In genomic region chr1:84709175-84709574, GRCh38 we compare ENCODE assay signal across 23 cellular contexts. TPM values are rescaled to one million over a fixed set of nuclear protein-coding genes. Genes with fewer than 3 reads are reported as not detected.
DNase-seq lines count a peak whose midpoint lies in the region; ATAC-seq, FAIRE-seq and TF ChIP-seq lines count a peak whose summit lies in the region.
"Had no signal": no experiment of that assay in that cellular context is flagged by ENCODE, and none has a peak within 500 bp of the region (broad histone marks: within the 10 kb centered on the region; RNA-seq: fewer than 3 reads in every experiment).

No MANE protein-coding gene starts in this region.

- DNase-seq in D721Med (ENCODE audit: insufficient read length, low spot score) (no peak), K562 (ENCODE audit: extremely low read depth in 1 of 4, low spot score in 3 of 4) (peak in 1 of 4 experiments; percentile 54), H1 (ENCODE audit: low read depth in 1 of 2, low spot score in 2 of 2) (no peak), keratinocyte (ENCODE audit: low read depth, low spot score) (no peak), tibial nerve (ENCODE audit: low spot score in 2 of 2) (no peak), NCI-H774 (lab: John Stamatoyannopoulos, UW) (no peak), frontal cortex (ENCODE audit: low spot score in 2 of 2) (no peak)
- DNase-seq in CD8-positive, alpha-beta memory T cell = no peak
- DNase-seq: AML-193; CD4-positive, alpha-beta T cell; CD8-positive, alpha-beta T cell; COR-L47; DND-41; EL; GDM1 had no signal

- no peak overlapping the region for H3K4me3 Mint-ChIP-seq in CD8-positive, alpha-beta memory T cell
- H3K4me3 Mint-ChIP-seq: B cell; CD4-positive, alpha-beta T cell; CD8-positive, alpha-beta T cell had no signal

- H3K27ac Mint-ChIP-seq in CD8-positive, alpha-beta memory T cell = no peak overlapping the region
- H3K27ac Mint-ChIP-seq: B cell; CD4-positive, alpha-beta T cell; CD8-positive, alpha-beta T cell had no signal

- peak overlapping the region; percentile 20; the same call in 1 of the 2 replicates for H2AFZ ChIP-seq in K562 (ENCODE audit: low read depth, low read length)
- no peak overlapping the region for H2AFZ ChIP-seq in H1 (ENCODE audit: low read length)
- no peak overlapping the region for H2AFZ ChIP-seq in keratinocyte (ENCODE audit: control insufficient read depth, low read length)

- H4K8ac ChIP-seq in H1 (ENCODE audit: extremely low read depth, insufficient read depth, low read length) = no peak overlapping the region

- no peak for TF ChIP-seq RAD21 in K562 (CRISPR knock-in tag; conservative IDR thresholded peaks at IDR 0.05 in 1 of 2, IDR thresholded peaks at IDR 0.05 in 1 of 2)
- TF ChIP-seq RAD21 in H1 (IDR thresholded peaks at IDR 0.05 in 1 of 2, conservative IDR thresholded peaks at IDR 0.05 in 1 of 2; ENCODE audit: low read depth in 2 of 2, low read length in 2 of 2) = no peak

- peaks cover 0 to 13% of the 10 kb centered on the region in 2 donors for H3K27me3 Mint-ChIP-seq in CD8-positive, alpha-beta memory T cell
- H3K27me3 Mint-ChIP-seq: CD4-positive, alpha-beta T cell had no signal

- H3K36me3 ChIP-seq in K562 (ENCODE audit: control insufficient read depth, insufficient read depth, low read length) = no peaks in the 10 kb centered on the region
- no peaks in the 10 kb centered on the region for H3K36me3 ChIP-seq in H1 (ENCODE audit: control insufficient read depth in 2 of 4, insufficient read depth in 4 of 4, low read length in 3 of 4)
- H3K36me3 ChIP-seq in keratinocyte (ENCODE audit: control insufficient read depth in 2 of 2, extremely low read depth in 1 of 2, insufficient read depth in 2 of 2, low read length in 2 of 2) = no peaks in the 10 kb centered on the region
- H3K36me3 ChIP-seq in tibial nerve = no peaks in the 10 kb centered on the region
- no peaks in the 10 kb centered on the region for H3K36me3 ChIP-seq in CD8-positive, alpha-beta memory T cell (ENCODE audit: insufficient read depth, low read length)
- H3K36me3 ChIP-seq: BLaER1 treated with 17β-estradiol and CSF1 and Interleukin-3, amounts not matched to agents 10 nM and 100 nM had no signal

- H3K4me3 ChIP-seq in K562 = no peak overlapping the region
- no peak overlapping the region for H3K4me3 ChIP-seq in H1 (ENCODE audit: extremely low read depth in 1 of 4, insufficient read depth in 2 of 4, low read depth in 3 of 4, low read length in 4 of 4)
- no peak overlapping the region for H3K4me3 ChIP-seq in keratinocyte (ENCODE audit: control insufficient read depth in 2 of 3, extremely low read depth in 1 of 3, insufficient read depth in 2 of 3, low read depth in 1 of 3, low read length in 3 of 3)
- no peak overlapping the region for H3K4me3 ChIP-seq in tibial nerve
- H3K4me3 ChIP-seq in CD8-positive, alpha-beta memory T cell (ENCODE audit: low read length) = no peak overlapping the region
- H3K4me3 ChIP-seq: A549; BLaER1 treated with 17β-estradiol and CSF1 and Interleukin-3, amounts not matched to agents 10 nM and 100 nM; GM12878 had no signal

- H4K5ac ChIP-seq in H1 (ENCODE audit: insufficient read length, low read depth, low read length) = no peak overlapping the region

- H3K4me2 ChIP-seq in K562 (ENCODE audit: insufficient read depth, low read length) (no peak overlapping the region; the same call in 1 of the 2 replicates), H1 (ENCODE audit: insufficient read depth in 1 of 2, low read depth in 2 of 2, low read length in 2 of 2) (no peak overlapping the region), keratinocyte (ENCODE audit: control insufficient read depth, extremely low read depth, insufficient read depth, low read depth, low read length) (no peak overlapping the region)
- H3K4me2 ChIP-seq: A549; BLaER1 treated with 17β-estradiol and CSF1 and Interleukin-3, amounts not matched to agents 10 nM and 100 nM had no signal

- no peak overlapping the region for H4K91ac ChIP-seq in H1 (replicated peaks; ENCODE audit: insufficient read length, low read length)

- CTCF ChIA-PET in K562 (lab: Yijun Ruan, JAX; ENCODE audit: low intra/inter-chr PET ratio) = no interaction called here
- CTCF ChIA-PET in H1 (lab: Charles Lee; ENCODE audit: partially characterized antibody) = interaction anchor here (1.2 to 1.7 kb wide), 2 partner anchors 10 to 15 kb away, joined by 3 to 8 read pairs; no protein-coding TSS in a partner anchor
- CTCF ChIA-PET in CD8-positive, alpha-beta memory T cell (lab: Charles Lee) = no interaction called here

- POLR2A ChIA-PET in K562 (lab: Yijun Ruan, JAX) = interaction anchor here (0.9 kb wide), 1 partner anchor 11 kb away, joined by 3 read pairs; no protein-coding TSS in a partner anchor
- POLR2A ChIA-PET in H1 (lab: Charles Lee; ENCODE audit: partially characterized antibody) = no interaction called here
- POLR2A ChIA-PET in CD8-positive, alpha-beta memory T cell (lab: Charles Lee) = no interaction called here

- H4K20me1 ChIP-seq in K562 (replicated peaks; ENCODE audit: control insufficient read depth, insufficient read depth, low read length) (no peaks in the 10 kb centered on the region), H1 (replicated peaks in 1 of 2; ENCODE audit: control insufficient read depth in 1 of 2, insufficient read depth in 2 of 2, low read length in 2 of 2) (no peaks in the 10 kb centered on the region), keratinocyte (ENCODE audit: control insufficient read depth, extremely low read depth, insufficient read depth, low read length) (no peaks in the 10 kb centered on the region)
- H4K20me1 ChIP-seq: BLaER1 treated with 17β-estradiol and CSF1 and Interleukin-3, amounts not matched to agents 10 nM and 100 nM had no signal

- TF ChIP-seq POLR2A in K562 (conservative IDR thresholded peaks at IDR 0.05) (no peak), H1 (IDR thresholded peaks at IDR 0.05; ENCODE audit: control extremely low read depth in 1 of 2, low read depth in 2 of 2, low read length in 2 of 2) (no peak), tibial nerve (IDR thresholded peaks at IDR 0.05) (no peak)

- peaks cover 0 to 3% (median 0%) of the 10 kb centered on the region in 3 donors for H3K36me3 Mint-ChIP-seq in CD8-positive, alpha-beta memory T cell
- H3K36me3 Mint-ChIP-seq: CD8-positive, alpha-beta T cell had no signal

- H2BK120ac ChIP-seq in H1 (replicated peaks; ENCODE audit: low read depth, low read length) = no peak overlapping the region

- no peak overlapping the region for H3K4ac ChIP-seq in H1 (replicated peaks; ENCODE audit: insufficient read length, low read depth, low read length)

- H3K27me3 ChIP-seq in K562 (ENCODE audit: control insufficient read depth in 2 of 2, insufficient read depth in 2 of 2, low read length in 2 of 2) (no peaks in the 10 kb centered on the region), H1 (replicated peaks in 1 of 4; ENCODE audit: control insufficient read depth in 3 of 4, extremely low read depth in 1 of 4, insufficient read depth in 3 of 4, low read length in 3 of 4) (no peaks in the 10 kb centered on the region), keratinocyte (ENCODE audit: control insufficient read depth, extremely low read depth, insufficient read depth, low read length) (no peaks in the 10 kb centered on the region), tibial nerve (no peaks in the 10 kb centered on the region)
- no peaks in the 10 kb centered on the region for H3K27me3 ChIP-seq in CD8-positive, alpha-beta memory T cell (ENCODE audit: insufficient read depth, low read length, poor library complexity, severe bottlenecking)
- H3K27me3 ChIP-seq: BLaER1 treated with 17β-estradiol and CSF1 and Interleukin-3, amounts not matched to agents 10 nM and 100 nM had no signal

- peaks cover 4 to 35% of the 10 kb centered on the region in 2 experiments; a peak in 3 of 5 replicates for H3K4me1 ChIP-seq in K562 (replicated peaks in 1 of 2; ENCODE audit: control insufficient read depth in 2 of 2, insufficient read depth in 2 of 2, low read length in 2 of 2)
- H3K4me1 ChIP-seq in H1 (replicated peaks in 1 of 4; ENCODE audit: control insufficient read depth in 3 of 4, insufficient read depth in 4 of 4, low read length in 3 of 4) = no peaks in the 10 kb centered on the region; a peak in 3 of 7 replicates
- no peaks in the 10 kb centered on the region for H3K4me1 ChIP-seq in keratinocyte (ENCODE audit: control insufficient read depth, extremely low read depth, insufficient read depth, low read length)
- H3K4me1 ChIP-seq in tibial nerve = no peaks in the 10 kb centered on the region
- H3K4me1 ChIP-seq in CD8-positive, alpha-beta memory T cell (ENCODE audit: insufficient read depth, low read length) = no peaks in the 10 kb centered on the region
- H3K4me1 ChIP-seq: A549; BLaER1 treated with 17β-estradiol and CSF1 and Interleukin-3, amounts not matched to agents 10 nM and 100 nM had no signal

- peak; percentile 63 for ATAC-seq in K562
- ATAC-seq: A549; CD8-positive, alpha-beta T cell; GM12878 had no signal

- H2BK5ac ChIP-seq in H1 (ENCODE audit: low read depth, low read length) = no peak overlapping the region

- H2AK5ac ChIP-seq in H1 (ENCODE audit: low read depth, low read length) = no peak overlapping the region

- H3K9ac ChIP-seq in K562 (ENCODE audit: insufficient read depth in 1 of 2, low read depth in 2 of 2, low read length in 2 of 2) (no peak overlapping the region), H1 (replicated peaks in 1 of 4; ENCODE audit: extremely low read depth in 1 of 4, low read depth in 3 of 4, low read length in 3 of 4) (no peak overlapping the region), keratinocyte (ENCODE audit: control insufficient read depth, extremely low read depth, insufficient read depth, low read length) (no peak overlapping the region)
- H3K9ac ChIP-seq: BLaER1 treated with 17β-estradiol and CSF1 and Interleukin-3, amounts not matched to agents 10 nM and 100 nM had no signal

- no peak overlapping the region for H3K56ac ChIP-seq in H1 (replicated peaks; ENCODE audit: insufficient read length, low read depth, low read length)

- WGBS in K562 (ENCODE audit: insufficient coverage, low coverage, missing lambda C conversion rate) = 0% methylated on average over 1 of the region's 1 CpG
- 100% methylated on average over 1 of the region's 1 CpG; no CpG with 5 or more reads in 1 of the 2 experiments for WGBS in H1 (ENCODE audit: extremely low coverage in 1 of 2, insufficient coverage in 1 of 2, insufficient read length in 1 of 2, insufficient replicate concordance in 2 of 2, low coverage in 1 of 2, low lambda C conversion rate in 2 of 2, missing lambda C conversion rate in 1 of 2), 2 experiments
- WGBS in tibial nerve, 2 donors = 70 to 71% methylated on average over 1 of the region's 1 CpG

- no peak overlapping the region for H2BK12ac ChIP-seq in H1 (ENCODE audit: low read depth, low read length)

- H2BK20ac ChIP-seq in H1 (ENCODE audit: low read length) = no peak overlapping the region

- H3K18ac ChIP-seq in H1 (ENCODE audit: extremely low read depth, low read length) = no peak overlapping the region

- intact Hi-C loops in K562 (cut with micrococcal nuclease) = no loop called here

- H3K9me1 ChIP-seq in K562 (ENCODE audit: control insufficient read depth, insufficient read depth, low read length) (no peaks in the 10 kb centered on the region), keratinocyte (ENCODE audit: control insufficient read depth, extremely low read depth, insufficient read depth, low read length) (no peaks in the 10 kb centered on the region)

- BruUV-seq in K562 (replicated peaks; lab: Mats Ljungman, UMichigan) = no TSS peak

- TF ChIP-seq CTCF in D721Med (IDR thresholded peaks at IDR 0.05; ENCODE audit: insufficient read depth, missing control alignments) = no peak
- TF ChIP-seq CTCF in K562 (IDR thresholded peaks at IDR 0.05 in 2 of 3, conservative IDR thresholded peaks at IDR 0.05 in 1 of 3; ENCODE audit: insufficient read depth in 2 of 3, low read depth in 1 of 3, low read length in 3 of 3) = no peak
- TF ChIP-seq CTCF in H1 (IDR thresholded peaks at IDR 0.05; ENCODE audit: control extremely low read depth in 1 of 3, insufficient read depth in 1 of 3, low read depth in 1 of 3, low read length in 3 of 3) = no peak
- no peak for TF ChIP-seq CTCF in keratinocyte (optimal IDR thresholded peaks at IDR 0.05 in 1 of 3, IDR thresholded peaks at IDR 0.05 in 1 of 3, conservative IDR thresholded peaks at IDR 0.05 in 1 of 3; ENCODE audit: extremely low read depth in 1 of 3, insufficient read depth in 2 of 3, low read length in 3 of 3)
- no peak for TF ChIP-seq CTCF in tibial nerve (IDR thresholded peaks at IDR 0.05)

- H3K14ac ChIP-seq in H1 (ENCODE audit: insufficient read length) = no peak overlapping the region

- H3K79me1 ChIP-seq in H1 (ENCODE audit: low read depth, low read length) = no peaks in the 10 kb centered on the region

- H3K9me3 ChIP-seq in K562 (replicated peaks; ENCODE audit: control insufficient read depth, insufficient read depth, low read depth, low read length) (no peaks in the 10 kb centered on the region), H1 (ENCODE audit: insufficient read depth in 2 of 2, low read depth in 1 of 2, low read length in 1 of 2) (no peaks in the 10 kb centered on the region), keratinocyte (ENCODE audit: control insufficient read depth, low read depth, low read length) (no peaks in the 10 kb centered on the region), tibial nerve (no peaks in the 10 kb centered on the region)
- no peaks in the 10 kb centered on the region for H3K9me3 ChIP-seq in CD8-positive, alpha-beta memory T cell (ENCODE audit: low read length)
- H3K9me3 ChIP-seq: A549; BLaER1 treated with 17β-estradiol and CSF1 and Interleukin-3, amounts not matched to agents 10 nM and 100 nM had no signal

- H3K4me1 Mint-ChIP-seq in CD8-positive, alpha-beta memory T cell = no peaks in the 10 kb centered on the region
- H3K4me1 Mint-ChIP-seq: B cell had no signal

- H3K23me2 ChIP-seq in H1 (ENCODE audit: low read depth, low read length) = no peaks in the 10 kb centered on the region

- H3K9me3 Mint-ChIP-seq in CD8-positive, alpha-beta memory T cell = no peaks in the 10 kb centered on the region
- H3K9me3 Mint-ChIP-seq: CD4-positive, alpha-beta T cell; CD8-positive, alpha-beta T cell had no signal

- H3K79me2 ChIP-seq in K562 (ENCODE audit: control insufficient read depth, insufficient read depth, low read length) (no peaks in the 10 kb centered on the region), H1 (ENCODE audit: control insufficient read depth in 1 of 2, insufficient read depth in 2 of 2, low read length in 2 of 2) (no peaks in the 10 kb centered on the region), keratinocyte (ENCODE audit: control insufficient read depth, insufficient read depth, low read length) (no peaks in the 10 kb centered on the region)

- H3K27ac ChIP-seq in K562 (ENCODE audit: extremely low read depth, low read depth, low read length) = no peak overlapping the region
- no peak overlapping the region for H3K27ac ChIP-seq in H1 (ENCODE audit: low read depth, low read length)
- H3K27ac ChIP-seq in keratinocyte (ENCODE audit: control insufficient read depth, insufficient read depth, low read length) = no peak overlapping the region
- no peak overlapping the region for H3K27ac ChIP-seq in tibial nerve
- H3K27ac ChIP-seq in CD8-positive, alpha-beta memory T cell (ENCODE audit: low read depth, low read length) = no peak overlapping the region
- H3K27ac ChIP-seq: 22Rv1; A549; BLaER1 treated with 17β-estradiol and CSF1 and Interleukin-3, amounts not matched to agents 10 nM and 100 nM; C4-2B had no signal

- TF ChIP-seq EP300 in K562 (IDR thresholded peaks at IDR 0.05; ENCODE audit: low read length) (no peak), H1 (IDR thresholded peaks at IDR 0.05; ENCODE audit: borderline replicate concordance in 1 of 2, low read depth in 2 of 2, low read length in 2 of 2) (no peak), tibial nerve (IDR thresholded peaks at IDR 0.05) (no peak)

- in situ Hi-C loops in K562 (cut with MboI) = no loop called here

- peak; percentile 74 for FAIRE-seq in D721Med (lab: Jason Lieb, UNC)
- FAIRE-seq in K562 (lab: Jason Lieb, UNC) = no peak
- no peak for FAIRE-seq in H1 (lab: Jason Lieb, UNC)
- peak; percentile 20 for FAIRE-seq in keratinocyte (lab: Jason Lieb, UNC)
- no peak for FAIRE-seq in frontal cortex (lab: Jason Lieb, UNC)
- FAIRE-seq: A549, GM12892, GM18507 had no signal

- dilution Hi-C loops in keratinocyte (cut with MboI; ENCODE audit: extremely low pct_ligation_motif_present, low sequenced_read_pairs) = no loop called here

- H2BK15ac ChIP-seq in H1 (ENCODE audit: low read length) = no peak overlapping the region

- H3K23ac ChIP-seq in H1 (ENCODE audit: insufficient read length) = peak overlapping the region; percentile 32

RNA-seq across cellular contexts. Expression of gene SSX2IP, which starts 18.9 kb away (rescaled TPM):
- 31.2 and 100 TPM in 2 replicates for total RNA-seq in K562 (2011; cell fraction: chromatin; rRNA removed; ENCODE audit: low replicate concordance)
- 12.0 and 17.5 TPM in 2 replicates for total RNA-seq in K562 (2011; cell fraction: nucleolus; rRNA removed)
- total RNA-seq in K562 (2011; cell fraction: nucleoplasm; rRNA removed) = 39.2 and 64.7 TPM in 2 replicates
- total RNA-seq in K562 (2014; rRNA removed) (42.0 and 53.7 TPM in 2 replicates), K562 (2014; rRNA removed; fragmentation: Illumina TruSeq; extraction: Trizol) (96.7 and 113 TPM in 2 replicates), K562 (2015; rRNA removed; fragmentation: Illumina TruSeq; extraction: Trizol) (69.7 and 73.9 TPM in 2 replicates), K562 (2021) (66.4 and 66.7 TPM in 2 replicates), tibial nerve (1 to 10 TPM; 3.6 to 5.5 (median 4.8) TPM), frontal cortex (58.7 TPM)
- polyA plus RNA-seq in K562 (2011; rRNA removed) (40.6 and 61.7 TPM in 2 replicates), K562 (2014; fragmentation: Illumina TruSeq; extraction: Trizol) (54.3 and 62.1 TPM in 2 replicates), K562 (2014; fragmentation: Nextera tagmentation; extraction: Ambion mirVana) (10 to 100 TPM; 20.6 to 25.8 TPM), K562 (2014; rRNA removed) (45.4 and 50.5 TPM in 2 replicates), H1 (2011; rRNA removed) (2.2 and 4.0 TPM in 2 replicates), keratinocyte (5.1 to 13.0 TPM (median 7.2 TPM) in 3 replicates)
- polyA plus RNA-seq in K562 (2011; cell fraction: cytosol; rRNA removed) = 5.3 and 11.1 TPM in 2 replicates
- polyA plus RNA-seq in K562 (2011; cell fraction: nucleus; rRNA removed) = 19.1 and 29.0 TPM in 2 replicates
- 29.6 and 39.3 TPM in 2 replicates for polyA plus RNA-seq in K562 (2012)
- polyA minus RNA-seq in K562 (2011; rRNA and poly(A)+ RNA removed) = 65.0 and 84.1 TPM in 2 replicates
- polyA minus RNA-seq in K562 (2011; cell fraction: cytosol; rRNA and poly(A)+ RNA removed) = 24.6 and 25.9 TPM in 2 replicates
- polyA minus RNA-seq in K562 (2011; cell fraction: nucleus; rRNA and poly(A)+ RNA removed) = 28.0 and 57.1 TPM in 2 replicates
- total RNA-seq in H1 (2021; fragmentation: NEBNext Ultra II Directional; extraction: Animal tissue kit (Norgen Biotek cat#: 25700)) = 29.2 and 31.3 TPM in 2 replicates
- 5.1 TPM for polyA plus RNA-seq in H1 (2011; cell fraction: cytosol; rRNA removed)
- polyA plus RNA-seq in H1 (2011; cell fraction: nucleus; rRNA removed) = 3.8 TPM
- 7.6 to 18.2 TPM (median 9.3 TPM) in 4 replicates for polyA plus RNA-seq in H1 (2012, experiment 1 of 2)
- polyA plus RNA-seq in H1 (2012, experiment 2 of 2) = 0.87 TPM
- polyA plus RNA-seq in H1 (2013, experiment 1 of 2) = 13.3 TPM
- 13.1 TPM for polyA plus RNA-seq in H1 (2013, experiment 2 of 2)
- polyA minus RNA-seq in H1 (2011; rRNA and poly(A)+ RNA removed) = 8.6 and 11.7 TPM in 2 replicates
- 5.3 TPM for polyA minus RNA-seq in H1 (2011; cell fraction: cytosol; rRNA and poly(A)+ RNA removed)
- 37.7 TPM for polyA minus RNA-seq in H1 (2011; cell fraction: nucleus; rRNA and poly(A)+ RNA removed)
- polyA plus RNA-seq in keratinocyte (2011; ENCODE audit: low read depth) = 9.2 TPM
- 6.0 and 9.9 TPM in 2 replicates for polyA plus RNA-seq in keratinocyte (2011; cell fraction: cytosol; rRNA removed)
- 7.4 and 8.9 TPM in 2 replicates for polyA plus RNA-seq in keratinocyte (2011; cell fraction: nucleus; rRNA removed)
- 3.7 and 9.3 TPM in 2 replicates for polyA plus RNA-seq in keratinocyte (2012; ENCODE audit: low replicate concordance)
- polyA minus RNA-seq in keratinocyte = 3.7 to 10.0 TPM (median 5.2 TPM) in 3 replicates
- 13.8 TPM for polyA minus RNA-seq in keratinocyte (2011; cell fraction: cytosol; rRNA and poly(A)+ RNA removed)
- 3.5 and 9.0 TPM in 2 replicates for polyA minus RNA-seq in keratinocyte (2011; cell fraction: nucleus; rRNA and poly(A)+ RNA removed)
- total RNA-seq in CD8-positive, alpha-beta memory T cell = 10 to 100 TPM; 10.4 to 11.4 TPM
- polyA plus RNA-seq in CD8-positive, alpha-beta memory T cell = 8.5 TPM
